20 cellular contexts compared by ENCODE assay signal in the genomic region with DNA sequence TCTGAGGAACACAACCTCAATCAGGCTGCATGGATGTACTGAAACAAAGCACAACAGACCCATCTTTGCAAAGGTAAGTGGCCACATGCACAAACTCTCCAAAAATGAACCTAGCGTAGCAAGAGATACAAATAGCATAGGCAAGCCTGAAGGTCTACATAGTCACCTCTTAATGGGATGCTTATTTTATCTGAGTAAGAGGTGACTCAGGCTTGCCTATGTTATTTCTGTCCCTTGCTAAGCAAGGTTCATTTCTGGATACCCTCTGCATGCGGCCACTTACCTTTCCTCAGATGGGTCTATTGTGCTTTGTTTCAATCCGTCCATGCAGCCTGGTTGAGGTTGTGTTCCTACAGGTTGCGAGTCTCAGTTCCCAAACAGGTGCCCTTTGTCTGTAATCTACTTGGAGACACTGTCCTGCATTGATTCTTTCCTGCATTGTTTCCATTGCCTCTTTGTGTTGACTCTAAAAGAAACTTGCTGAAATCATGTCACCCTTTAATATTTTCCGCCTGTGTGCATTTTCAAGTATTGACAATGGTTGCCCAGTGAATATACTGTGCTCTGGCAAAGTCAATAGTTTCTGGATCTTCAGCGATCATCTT.
"Had no signal": no experiment of that assay in that cellular context is flagged by ENCODE, and none has a peak within 500 bp of the region (broad histone marks: within the 10 kb centered on the region; RNA-seq: fewer than 3 reads in every experiment).

No MANE protein-coding gene starts in this region.

- H3K27me3 ChIP-seq: heart right ventricle, left lung had no signal

- ATAC-seq: activated CD8-positive, alpha-beta memory T cell treated with anti-CD3 and anti-CD28 coated beads, Interleukin-2, amount 10 ng/mL, durations not matched to agents 7 days and 5 days; activated CD8-positive, alpha-beta T cell treated with anti-CD3 and anti-CD28 coated beads for 36 hours; heart right ventricle; naive thymus-derived CD4-positive, alpha-beta T cell; stimulated activated naive CD8-positive, alpha-beta T cell treated with anti-CD3 and anti-CD28 coated beads, Interleukin-15, Interleukin-2, amounts not matched to agents 100 U/mL and 50 U/mL, for 24 hours; T-helper 17 cell had no signal

- H3K9me3 ChIP-seq: heart right ventricle, left lung had no signal

- H3K4me1 ChIP-seq: heart right ventricle, left lung had no signal

- H3K27ac ChIP-seq: heart right ventricle, left lung had no signal

- H3K36me3 ChIP-seq: heart right ventricle, left lung had no signal

- DNase-seq: activated CD4-positive, alpha-beta T cell treated with anti-CD3 and anti-CD28 coated beads, Interleukin-2, amount 10 ng/mL, durations not matched to agents 24 days and 14 days; activated CD8-positive, alpha-beta memory T cell treated with anti-CD3 and anti-CD28 coated beads, Interleukin-2, amount 10 ng/mL, durations not matched to agents 7 days and 5 days; activated CD8-positive, alpha-beta T cell treated with anti-CD3 and anti-CD28 coated beads for 36 hours; activated gamma-delta T cell; activated T-cell treated with anti-CD3 and anti-CD28 coated beads for 4 hours; anterior cingulate cortex; caudate nucleus; dermis blood vessel endothelial cell; effector CD8-positive, alpha-beta T cell; erythroblast; foreskin fibroblast; heart right ventricle; naive thymus-derived CD4-positive, alpha-beta T cell; occipital lobe; stimulated activated CD4-positive, alpha-beta T cell treated with anti-CD3 and anti-CD28 coated beads, Interleukin-12 subunit alpha, Interleukin-12 subunit beta, amount 100 ng/mL, for 4 hours; stimulated activated CD4-positive, alpha-beta T cell treated with anti-CD3 and anti-CD28 coated beads, Interleukin-4, amount 100 ng/mL, for 4 hours; stimulated activated naive CD8-positive, alpha-beta T cell treated with anti-CD3 and anti-CD28 coated beads, Interleukin-15, Interleukin-2, amounts not matched to agents 100 U/mL and 50 U/mL, for 24 hours; T-helper 17 cell had no signal

- H3K4me3 ChIP-seq: heart right ventricle, left lung, lung had no signal
